Comparison of ENCODE assay signal across 19 cellular contexts in genomic region chr13:111267784-111268183, GRCh38. TPM values are rescaled to one million over a fixed set of nuclear protein-coding genes. Genes with fewer than 3 reads are reported as not detected.
"Had no signal": no experiment of that assay in that cellular context is flagged by ENCODE, and none has a peak within 500 bp of the region (broad histone marks: within the 10 kb centered on the region; RNA-seq: fewer than 3 reads in every experiment).

No MANE protein-coding gene starts in this region.

- H3K27me3 Mint-ChIP-seq: activated naive CD8-positive, alpha-beta T cell treated with anti-CD3 and anti-CD28 coated beads, Interleukin-2, amount 50 U/mL, for 24 hours; naive thymus-derived CD4-positive, alpha-beta T cell; type B pancreatic cell had no signal

- H3K4me3 ChIP-seq: ascending aorta, esophagus muscularis mucosa, gastrocnemius medialis, heart right ventricle, suprapubic skin had no signal

- H3K27ac Mint-ChIP-seq: activated naive CD4-positive, alpha-beta T cell treated with anti-CD3 and anti-CD28 coated beads for 36 hours; activated naive CD8-positive, alpha-beta T cell treated with anti-CD3 and anti-CD28 coated beads, Interleukin-2, amount 50 U/mL, for 24 hours; activated T-helper 1 cell treated with anti-CD3 and anti-CD28 coated beads, Interleukin-12 subunit alpha, Interleukin-12 subunit beta, Interleukin-2, Interleukin-4 antibody, amounts not matched to agents 30 ng/mL and 10 ng/mL and 1 ng/mL, durations not matched to agents 14 hours and 24 hours and 36 hours; type B pancreatic cell had no signal

- DNase-seq: activated CD4-positive, alpha-beta T cell treated with anti-CD3 and anti-CD28 coated beads, Interleukin-2, amount 50 U/mL, for 1 hour; activated CD8-positive, alpha-beta memory T cell treated with anti-CD3 and anti-CD28 coated beads for 24 hours; activated naive CD4-positive, alpha-beta T cell treated with anti-CD3 and anti-CD28 coated beads for 36 hours; activated naive CD8-positive, alpha-beta T cell treated with anti-CD3 and anti-CD28 coated beads, Interleukin-2, amount 50 U/mL, for 24 hours; gastrocnemius medialis; heart right ventricle; left colon; naive thymus-derived CD4-positive, alpha-beta T cell; posterior cingulate gyrus; retina; stimulated activated CD4-positive, alpha-beta T cell treated with anti-CD3 and anti-CD28 coated beads, Interleukin-4, amount 100 ng/mL, for 4 hours; stimulated activated CD8-positive, alpha-beta memory T cell treated with anti-CD3 and anti-CD28 coated beads, Interleukin-4, amount 100 ng/mL, for 48 hours; stimulated activated naive CD8-positive, alpha-beta T cell treated with anti-CD3 and anti-CD28 coated beads, Interleukin-15, Interleukin-2, amounts not matched to agents 100 U/mL and 50 U/mL, for 24 hours had no signal

- H3K9me3 Mint-ChIP-seq: activated naive CD4-positive, alpha-beta T cell treated with anti-CD3 and anti-CD28 coated beads for 36 hours; activated naive CD8-positive, alpha-beta T cell treated with anti-CD3 and anti-CD28 coated beads, Interleukin-2, amount 50 U/mL, for 24 hours; activated T-helper 1 cell treated with anti-CD3 and anti-CD28 coated beads, Interleukin-12 subunit alpha, Interleukin-12 subunit beta, Interleukin-2, Interleukin-4 antibody, amounts not matched to agents 30 ng/mL and 10 ng/mL and 1 ng/mL, durations not matched to agents 14 hours and 24 hours and 36 hours; naive thymus-derived CD4-positive, alpha-beta T cell; type B pancreatic cell had no signal

- H3K4me3 Mint-ChIP-seq: activated naive CD4-positive, alpha-beta T cell treated with anti-CD3 and anti-CD28 coated beads for 36 hours; activated naive CD8-positive, alpha-beta T cell treated with anti-CD3 and anti-CD28 coated beads, Interleukin-2, amount 50 U/mL, for 24 hours; activated T-helper 1 cell treated with anti-CD3 and anti-CD28 coated beads, Interleukin-12 subunit alpha, Interleukin-12 subunit beta, Interleukin-2, Interleukin-4 antibody, amounts not matched to agents 30 ng/mL and 10 ng/mL and 1 ng/mL, durations not matched to agents 14 hours and 24 hours and 36 hours; naive thymus-derived CD4-positive, alpha-beta T cell; type B pancreatic cell had no signal

RNA-seq across cellular contexts. Expression of gene TEX29, which starts 52.7 kb away (rescaled TPM):
- total RNA-seq: ascending aorta, bronchial epithelial cell, suprapubic skin had no signal
